In the genomic region with DNA sequence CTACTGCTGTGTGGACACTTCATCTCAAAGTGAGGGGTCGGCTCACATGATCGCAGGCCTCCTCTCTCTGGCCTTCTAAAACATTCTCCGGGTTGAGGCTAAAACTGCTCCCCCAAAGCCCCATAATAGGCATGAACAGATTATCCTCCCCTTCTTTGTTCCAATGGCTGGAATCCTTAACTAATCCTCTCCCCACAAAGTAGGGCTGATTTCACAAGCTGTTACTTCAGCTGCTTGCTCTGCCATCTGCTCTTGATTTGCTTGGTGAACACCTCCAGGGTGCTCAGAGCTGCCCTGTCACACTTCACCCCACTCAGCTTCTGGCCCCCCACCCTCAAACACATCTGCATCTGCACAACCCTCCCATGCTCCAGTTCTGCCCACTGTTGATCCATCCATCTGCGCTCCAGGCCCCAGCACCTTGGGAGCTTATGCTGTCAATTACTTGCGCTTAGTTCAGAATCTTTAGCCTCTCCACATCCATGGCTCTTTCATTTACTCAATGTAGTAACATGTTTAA, we compare ENCODE assay signal across 21 cellular contexts.
"Had no signal": no experiment of that assay in that cellular context is flagged by ENCODE, and none has a peak within 500 bp of the region (broad histone marks: within the 10 kb centered on the region; RNA-seq: fewer than 3 reads in every experiment).

No MANE protein-coding gene starts in this region.

- H3K27me3 Mint-ChIP-seq: dendritic cell treated with granulocyte-macrophage colony-stimulating factor and Interleukin-4, amounts not matched to agents 40 ng/mL and 50 ng/mL, for 4 days; natural killer cell treated with Interleukin-12 subunit alpha and Interleukin-12 subunit beta and Interleukin-15 and Interleukin-18, amount 100 ng/mL, for 72 hours; stimulated activated naive B cell treated with anti-CD40 and anti-IgM and Interleukin-4, amounts not matched to agents 10 μg/mL and 1 μg/mL and 100 μg/mL, for 72 hours; stimulated activated naive CD8-positive, alpha-beta T cell treated with anti-CD3 and anti-CD28 coated beads, Interleukin-15, amount 100 ng/mL, for 72 hours had no signal

- H3K4me1 Mint-ChIP-seq: memory B cell; mesothelial cell of epicardium; stimulated activated naive B cell treated with anti-CD40 and anti-IgM and Interleukin-4, amounts not matched to agents 10 μg/mL and 1 μg/mL and 100 μg/mL, for 72 hours; stimulated activated naive CD8-positive, alpha-beta T cell treated with anti-CD3 and anti-CD28 coated beads, Interleukin-15, amount 100 ng/mL, for 72 hours had no signal

- H3K36me3 ChIP-seq: esophagus squamous epithelium, gastroesophageal sphincter, left ventricle myocardium inferior, lower lobe of right lung, neutrophil, sigmoid colon, tibial nerve had no signal

- H3K27ac Mint-ChIP-seq: dendritic cell treated with granulocyte-macrophage colony-stimulating factor and Interleukin-4, amounts not matched to agents 40 ng/mL and 50 ng/mL, for 4 days; memory B cell; mesothelial cell of epicardium; natural killer cell treated with Interleukin-12 subunit alpha and Interleukin-12 subunit beta and Interleukin-15 and Interleukin-18, amount 100 ng/mL, for 72 hours; stimulated activated naive B cell treated with anti-CD40 and anti-IgM and Interleukin-4, amounts not matched to agents 10 μg/mL and 1 μg/mL and 100 μg/mL, for 72 hours; stimulated activated naive CD8-positive, alpha-beta T cell treated with anti-CD3 and anti-CD28 coated beads, Interleukin-15, amount 100 ng/mL, for 72 hours had no signal

- H3K4me3 ChIP-seq: esophagus squamous epithelium, gastroesophageal sphincter, left ventricle myocardium inferior, lower lobe of right lung, psoas muscle, sigmoid colon, skin epidermis, testis, tibial nerve had no signal

- H3K9me3 ChIP-seq: esophagus squamous epithelium, lower lobe of right lung, neutrophil, psoas muscle, sigmoid colon, testis had no signal

- H3K36me3 Mint-ChIP-seq: memory B cell; mesothelial cell of epicardium; natural killer cell treated with Interleukin-12 subunit alpha and Interleukin-12 subunit beta and Interleukin-15 and Interleukin-18, amount 100 ng/mL, for 72 hours; stimulated activated naive B cell treated with anti-CD40 and anti-IgM and Interleukin-4, amounts not matched to agents 10 μg/mL and 1 μg/mL and 100 μg/mL, for 72 hours had no signal

- H3K27me3 ChIP-seq: esophagus squamous epithelium, gastroesophageal sphincter, neutrophil, sigmoid colon, testis, tibial nerve had no signal

- DNase-seq: esophagus squamous epithelium; foreskin fibroblast; kidney; left cardiac atrium; left ventricle myocardium inferior; lower lobe of right lung; psoas muscle; sigmoid colon; stimulated activated CD4-positive, alpha-beta T cell treated with anti-CD3 and anti-CD28 coated beads, Interleukin-2, amount 100 ng/mL, for 24 hours; stimulated activated CD4-positive, alpha-beta T cell treated with anti-CD3 and anti-CD28 coated beads, Interleukin-4, amount 100 ng/mL, for 4 hours; stimulated activated naive B cell treated with anti-CD40 and anti-IgM and Interleukin-4, amounts not matched to agents 10 μg/mL and 1 μg/mL and 100 μg/mL, for 72 hours; stimulated activated naive CD8-positive, alpha-beta T cell treated with anti-CD3 and anti-CD28 coated beads, Interleukin-15, amount 100 ng/mL, for 72 hours; testis had no signal

- ATAC-seq: gastroesophageal sphincter; left cardiac atrium; lower lobe of right lung; natural killer cell treated with Interleukin-12 subunit alpha and Interleukin-12 subunit beta and Interleukin-15 and Interleukin-18, amount 100 ng/mL, for 72 hours; psoas muscle; stimulated activated naive B cell treated with anti-CD40 and anti-IgM and Interleukin-4, amounts not matched to agents 10 μg/mL and 1 μg/mL and 100 μg/mL, for 72 hours; stimulated activated naive CD8-positive, alpha-beta T cell treated with anti-CD3 and anti-CD28 coated beads, Interleukin-15, amount 100 ng/mL, for 72 hours had no signal

- H3K4me3 Mint-ChIP-seq: dendritic cell treated with granulocyte-macrophage colony-stimulating factor and Interleukin-4, amounts not matched to agents 40 ng/mL and 50 ng/mL, for 4 days; memory B cell; mesothelial cell of epicardium; natural killer cell treated with Interleukin-12 subunit alpha and Interleukin-12 subunit beta and Interleukin-15 and Interleukin-18, amount 100 ng/mL, for 72 hours; stimulated activated naive B cell treated with anti-CD40 and anti-IgM and Interleukin-4, amounts not matched to agents 10 μg/mL and 1 μg/mL and 100 μg/mL, for 72 hours; stimulated activated naive CD8-positive, alpha-beta T cell treated with anti-CD3 and anti-CD28 coated beads, Interleukin-15, amount 100 ng/mL, for 72 hours had no signal

- H3K4me1 ChIP-seq: esophagus squamous epithelium, gastroesophageal sphincter, left ventricle myocardium inferior, lower lobe of right lung, psoas muscle, sigmoid colon, testis, tibial nerve had no signal

- H3K27ac ChIP-seq: esophagus squamous epithelium, gastroesophageal sphincter, left ventricle myocardium inferior, lower lobe of right lung, neutrophil, psoas muscle, sigmoid colon, skin epidermis, testis, tibial nerve had no signal

- H3K9me3 Mint-ChIP-seq: dendritic cell treated with granulocyte-macrophage colony-stimulating factor and Interleukin-4, amounts not matched to agents 40 ng/mL and 50 ng/mL, for 4 days had no signal
